ENCODE assay signal across 10 cellular contexts in the genomic region with DNA sequence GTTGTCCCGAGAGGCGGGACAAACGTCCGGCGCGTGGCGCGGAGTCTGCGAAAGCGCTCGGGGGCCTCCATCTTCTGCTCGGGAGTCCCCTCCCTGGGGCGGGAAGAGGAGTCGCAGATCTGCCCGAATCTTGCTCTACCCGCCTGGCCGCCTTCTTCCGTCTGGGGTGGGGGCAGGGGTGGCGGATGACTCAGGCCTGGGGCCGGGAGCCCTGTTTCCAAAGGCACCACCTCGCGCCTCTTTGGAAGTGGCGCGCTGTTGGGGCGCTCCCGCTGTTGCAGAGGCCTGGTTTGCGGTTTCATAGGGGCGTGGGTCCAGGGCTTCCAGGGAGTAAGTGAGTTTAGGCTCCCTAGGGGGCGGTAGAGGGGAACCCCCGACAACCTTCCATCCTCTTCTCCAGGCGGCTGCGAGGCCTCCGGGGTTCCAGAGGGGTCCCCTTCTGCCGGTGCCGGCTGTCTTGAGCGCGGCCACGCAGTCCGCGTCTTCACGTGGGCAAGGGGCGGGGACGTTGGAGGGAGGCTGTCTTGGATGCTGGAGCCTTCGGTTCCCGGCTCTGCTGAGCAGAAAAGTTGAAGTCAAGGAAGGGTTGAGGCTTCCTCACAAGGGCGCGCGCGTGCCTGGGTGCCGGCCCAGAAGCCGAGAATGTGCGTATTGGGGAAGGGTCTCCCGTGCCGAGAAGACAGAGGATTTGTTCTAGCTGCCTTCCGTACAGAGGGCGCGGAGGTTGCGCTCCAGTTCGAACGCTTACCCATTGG. TPM values are rescaled to one million over a fixed set of nuclear protein-coding genes. Genes with fewer than 3 reads are reported as not detected.
DNase-seq lines count a peak whose midpoint lies in the region; ATAC-seq, FAIRE-seq and TF ChIP-seq lines count a peak whose summit lies in the region.
"Had no signal": no experiment of that assay in that cellular context is flagged by ENCODE, and none has a peak within 500 bp of the region (broad histone marks: within the 10 kb centered on the region; RNA-seq: fewer than 3 reads in every experiment).

No MANE protein-coding gene starts in this region.

- H3K4me3 ChIP-seq in GM23338 (peak overlapping the region; percentile 95), GM12878 (no peak overlapping the region)

- peaks cover 36% of the 10 kb centered on the region for H3K4me1 Mint-ChIP-seq in GM23338

- H3K27me3 ChIP-seq in GM23338 (ENCODE audit: insufficient read depth) (peaks cover 52% of the 10 kb centered on the region), GM12878 (replicated peaks in 1 of 2; ENCODE audit: control insufficient read depth in 2 of 2, insufficient read depth in 2 of 2, low read length in 1 of 2) (peaks cover 14 to 19% of the 10 kb centered on the region in 2 experiments; a peak in 3 of 4 replicates)

- peak; percentile 63 for DNase-seq in AG20443 (ENCODE audit: low spot score)
- peak; percentile 92 for DNase-seq in GM23338 (ENCODE audit: low spot score)
- no peak for DNase-seq in GM12878 (ENCODE audit: low read depth, low spot score)
- no peak for DNase-seq in left lobe of liver (ENCODE audit: low spot score)
- no peak for DNase-seq in T1000 (lab: John Stamatoyannopoulos, UW)
- no peak for DNase-seq in Kasumi-1 (lab: John Stamatoyannopoulos, UW)
- DNase-seq in inferior parietal cortex (ENCODE audit: extremely low spot score): no peak
- DNase-seq: NCI-H226 had no signal

- no peaks in the 10 kb centered on the region; the same call in 2 of the 3 replicates for H3K36me3 Mint-ChIP-seq in GM23338 (ENCODE audit: low read depth)

- SMC1A ChIA-PET in GM12878 (lab: Charles Lee; ENCODE audit: uncharacterized antibody, unreplicated experiment): no interaction called here

- RAD21 ChIA-PET in GM12878 (lab: Charles Lee; ENCODE audit: unreplicated experiment): no interaction called here

- ATAC-seq in GM23338: peak; percentile 24
- ATAC-seq in GM12878: no peak
- peak; percentile 27 for ATAC-seq in left lobe of liver
- ATAC-seq in HG02763 (IDR thresholded peaks at IDR 0.05; ENCODE audit: unreplicated experiment): no peak

- TF ChIP-seq EP300 in GM12878 (IDR thresholded peaks at IDR 0.05; ENCODE audit: borderline replicate concordance in 1 of 2, control insufficient read depth in 1 of 2, low read depth in 2 of 2, low read length in 2 of 2): no peak

- H2AFZ ChIP-seq in GM23338: peak overlapping the region; percentile 20
- H2AFZ ChIP-seq in GM12878 (ENCODE audit: control insufficient read depth, low read depth, low read length): no peak overlapping the region

- FAIRE-seq in GM12878 (lab: Jason Lieb, UNC): no peak
- FAIRE-seq: GM12892 had no signal

- BruUV-seq in GM12878 (replicated peaks; lab: Mats Ljungman, UMichigan): no TSS peak

- H3K79me2 ChIP-seq in GM23338 (replicated peaks; ENCODE audit: insufficient read depth) (peaks cover 1% of the 10 kb centered on the region), GM12878 (ENCODE audit: control insufficient read depth, insufficient read depth, low read length) (no peaks in the 10 kb centered on the region)

- H3K27ac ChIP-seq in GM23338 (ENCODE audit: low read depth) (no peak overlapping the region), GM12878 (ENCODE audit: control insufficient read depth, insufficient read depth) (no peak overlapping the region)

- POLR2A ChIA-PET in GM12878 (lab: Charles Lee): no interaction called here

- in situ Hi-C loops in GM12878 (cut with MboI): no loop called here

- H3K27ac Mint-ChIP-seq in GM23338: no peak overlapping the region

- H3K4me2 ChIP-seq in GM23338 (peak overlapping the region; percentile 98), GM12878 (ENCODE audit: control insufficient read depth, insufficient read depth) (no peak overlapping the region)

- CTCF ChIA-PET in GM12878 (lab: Yijun Ruan, JAX): no interaction called here

- H3K9ac ChIP-seq in GM12878 (ENCODE audit: control insufficient read depth, insufficient read depth, low read length): no peak overlapping the region

- TF ChIP-seq POLR2A in GM12878 (IDR thresholded peaks at IDR 0.05; ENCODE audit: low read depth, low read length): no peak

- H3K4me3 Mint-ChIP-seq in GM23338: peak overlapping the region; percentile 79

- intact Hi-C loops in GM12878 (cut with micrococcal nuclease; ENCODE audit: unreplicated experiment): no loop called here

- H3F3A ChIP-seq in GM23338 (replicated peaks; ENCODE audit: low read depth): peaks cover 9% of the 10 kb centered on the region; the same call in 1 of the 2 replicates

- H3K9me3 Mint-ChIP-seq in GM23338: no peaks in the 10 kb centered on the region

- 26% methylated on average over 59 of the region's 60 CpGs for WGBS in GM12878 (ENCODE audit: insufficient coverage, insufficient replicate concordance, low lambda C conversion rate, missing lambda C conversion rate)

- H4K20me1 ChIP-seq in GM23338 (replicated peaks; ENCODE audit: insufficient read depth): peaks cover 7% of the 10 kb centered on the region
- H4K20me1 ChIP-seq in GM12878 (ENCODE audit: control insufficient read depth, insufficient read depth): no peaks in the 10 kb centered on the region

- peaks cover 63% of the 10 kb centered on the region for H3K27me3 Mint-ChIP-seq in GM23338 (ENCODE audit: insufficient read depth, low read depth, poor library complexity)

- no peaks in the 10 kb centered on the region for H3K9me2 ChIP-seq in GM23338 (ENCODE audit: insufficient read depth)

- TF ChIP-seq CTCF in GM23338 (conservative IDR thresholded peaks at IDR 0.05; ENCODE audit: low read depth in 2 of 2) (peak; percentile 65 to 67), GM12878 (IDR thresholded peaks at IDR 0.05 in 2 of 3, conservative IDR thresholded peaks at IDR 0.05 in 1 of 3; ENCODE audit: control insufficient read depth in 2 of 3, extremely low read depth in 1 of 3, insufficient read depth in 1 of 3, low read depth in 3 of 3, low read length in 3 of 3) (0 out of 6 replicates have a peak, but pooled peaks of 1 of the 3 experiments have one; percentile 8)

- H3K9me3 ChIP-seq in GM12878 (replicated peaks; ENCODE audit: control insufficient read depth, insufficient read depth, low read length): no peaks in the 10 kb centered on the region

- H3K36me3 ChIP-seq in GM23338 (ENCODE audit: insufficient read depth) (no peaks in the 10 kb centered on the region), GM12878 (ENCODE audit: control insufficient read depth in 2 of 2, insufficient read depth in 2 of 2, low read length in 1 of 2) (no peaks in the 10 kb centered on the region)

- TF ChIP-seq RAD21 in GM12878 (IDR thresholded peaks at IDR 0.05; ENCODE audit: insufficient read depth, low read depth, low read length): no peak

- peaks cover 43% of the 10 kb centered on the region for H3K4me1 ChIP-seq in GM23338 (ENCODE audit: insufficient read depth)
- no peaks in the 10 kb centered on the region for H3K4me1 ChIP-seq in GM12878 (ENCODE audit: control insufficient read depth, insufficient read depth, low read length)

TF ChIP-seq in GM23338, 12 proteins besides CTCF, POLR2A, EP300 and RAD21:
- TF ChIP-seq, protein P1, sequence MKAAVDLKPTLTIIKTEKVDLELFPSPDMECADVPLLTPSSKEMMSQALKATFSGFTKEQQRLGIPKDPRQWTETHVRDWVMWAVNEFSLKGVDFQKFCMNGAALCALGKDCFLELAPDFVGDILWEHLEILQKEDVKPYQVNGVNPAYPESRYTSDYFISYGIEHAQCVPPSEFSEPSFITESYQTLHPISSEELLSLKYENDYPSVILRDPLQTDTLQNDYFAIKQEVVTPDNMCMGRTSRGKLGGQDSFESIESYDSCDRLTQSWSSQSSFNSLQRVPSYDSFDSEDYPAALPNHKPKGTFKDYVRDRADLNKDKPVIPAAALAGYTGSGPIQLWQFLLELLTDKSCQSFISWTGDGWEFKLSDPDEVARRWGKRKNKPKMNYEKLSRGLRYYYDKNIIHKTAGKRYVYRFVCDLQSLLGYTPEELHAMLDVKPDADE (IDR thresholded peaks at IDR 0.05): no peak
- peak; percentile 70 for TF ChIP-seq EZH2 (IDR thresholded peaks at IDR 0.05; ENCODE audit: low read depth, unreplicated experiment)

TF ChIP-seq in GM12878, 131 proteins besides CTCF, POLR2A, EP300 and RAD21 (continues in another document):
- TF ChIP-seq, protein P2, sequence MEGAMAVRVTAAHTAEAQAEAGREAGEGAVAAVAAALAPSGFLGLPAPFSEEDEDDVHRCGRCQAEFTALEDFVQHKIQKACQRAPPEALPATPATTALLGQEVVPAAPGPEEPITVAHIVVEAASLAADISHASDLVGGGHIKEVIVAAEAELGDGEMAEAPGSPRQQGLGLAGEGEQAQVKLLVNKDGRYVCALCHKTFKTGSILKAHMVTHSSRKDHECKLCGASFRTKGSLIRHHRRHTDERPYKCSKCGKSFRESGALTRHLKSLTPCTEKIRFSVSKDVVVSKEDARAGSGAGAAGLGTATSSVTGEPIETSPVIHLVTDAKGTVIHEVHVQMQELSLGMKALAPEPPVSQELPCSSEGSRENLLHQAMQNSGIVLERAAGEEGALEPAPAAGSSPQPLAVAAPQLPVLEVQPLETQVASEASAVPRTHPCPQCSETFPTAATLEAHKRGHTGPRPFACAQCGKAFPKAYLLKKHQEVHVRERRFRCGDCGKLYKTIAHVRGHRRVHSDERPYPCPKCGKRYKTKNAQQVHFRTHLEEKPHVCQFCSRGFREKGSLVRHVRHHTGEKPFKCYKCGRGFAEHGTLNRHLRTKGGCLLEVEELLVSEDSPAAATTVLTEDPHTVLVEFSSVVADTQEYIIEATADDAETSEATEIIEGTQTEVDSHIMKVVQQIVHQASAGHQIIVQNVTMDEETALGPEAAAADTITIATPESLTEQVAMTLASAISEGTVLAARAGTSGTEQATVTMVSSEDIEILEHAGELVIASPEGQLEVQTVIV (IDR thresholded peaks at IDR 0.05; ENCODE audit: borderline replicate concordance, partially characterized antibody): no peak

RNA-seq across cellular contexts. Expression of a gene that starts 2.6 kb away (rescaled TPM):
- total RNA-seq in GM23338 (2014; rRNA removed; shearing (Covaris generic)): 9.4 and 11.9 TPM in 2 replicates
- polyA plus RNA-seq in GM23338 (2016; fragmentation: Nextera tagmentation; extraction: Ambion mirVana) (11.7 and 14.3 TPM in 2 replicates), GM12878 (2011; rRNA removed) (0.49 and 0.81 TPM in 2 replicates), GM12878 (2014; fragmentation: Illumina TruSeq; extraction: Trizol) (not detected in 2 replicates), GM12878 (2014; fragmentation: Nextera tagmentation; extraction: Ambion mirVana) (not detected), GM12878 (2014; rRNA removed) (not detected in 2 replicates), GM12878 (2016; fragmentation: Nextera tagmentation; extraction: Ambion mirVana) (not detected)
- not detected in 2 replicates for total RNA-seq in GM12878 (2013; cell fraction: nucleolus; rRNA removed)
- total RNA-seq in GM12878 (2014; rRNA removed) (not detected in 2 replicates), GM12878 (2014; rRNA removed; fragmentation: Illumina TruSeq; extraction: Trizol) (not detected in 2 replicates), GM12878 (2021) (not detected in 2 replicates), left lobe of liver (0.13 TPM)
- polyA plus RNA-seq in GM12878 (2011; ENCODE audit: low read depth): not detected
- 0.23 and 0.49 TPM in 2 replicates for polyA plus RNA-seq in GM12878 (2011; cell fraction: cytosol; rRNA removed)
- polyA plus RNA-seq in GM12878 (2011; cell fraction: nucleus; rRNA removed): 0.51 and 0.56 TPM in 2 replicates
- polyA plus RNA-seq in GM12878 (2012): not detected in 2 replicates
- polyA minus RNA-seq in GM12878 (2011; rRNA and poly(A)+ RNA removed): 0.29 and 0.36 TPM in 2 replicates
- 0.53 TPM in 1 of 2 replicates, not detected in the other for polyA minus RNA-seq in GM12878 (2011; cell fraction: cytosol; rRNA and poly(A)+ RNA removed)
- polyA minus RNA-seq in GM12878 (2011; cell fraction: nucleus; rRNA and poly(A)+ RNA removed): 0.24 and 0.38 TPM in 2 replicates

Comparison
In these comparisons a context has a peak if more than half of its experiments do, and no peak if none do; other contexts are left out.
1. DNase-seq: peak in AG20443 (single experiment) and GM23338 (single experiment); none in GM12878 (single experiment), left lobe of liver (single experiment), T1000 (single experiment), Kasumi-1 (0 of 2) and inferior parietal cortex (single experiment).
2. ATAC-seq: peak in GM23338 (single experiment) and left lobe of liver (single experiment); none in GM12878 (single experiment) and HG02763 (single experiment).